Comparison of ENCODE assay signal across 8 cellular contexts in genomic region chr11:119728651-119729580, GRCh38.
DNase-seq lines count a peak whose midpoint lies in the region; ATAC-seq and TF ChIP-seq lines count a peak whose summit lies in the region.

Gene NECTIN1, minus strand, starts transcription at chr11:119729200. Its CDS starts 647 bp downstream, at chr11:119728553.

- H2AFZ ChIP-seq in neuron (ENCODE audit: low read depth, low read length) = no peak within 1 kb of the TSS

- TF ChIP-seq CTCF in foreskin fibroblast (IDR thresholded peaks at IDR 0.05; ENCODE audit: low read depth, low read length) = peak; percentile 74

- peak; percentile 87 for ATAC-seq in GM21723 (IDR thresholded peaks at IDR 0.05; ENCODE audit: unreplicated experiment)

- H3K4me1 ChIP-seq in neuron (ENCODE audit: insufficient read depth, low read length) (peaks cover 26% of the 10 kb centered on the region), stomach smooth muscle (ENCODE audit: control insufficient read depth, insufficient read depth, low read length) (peaks cover 29% of the 10 kb centered on the region)

- H3K4me3 ChIP-seq in foreskin fibroblast (ENCODE audit: low read depth in 1 of 2, low read length in 2 of 2) (peak within 1 kb of the TSS; percentile 74 to 79), neuron (ENCODE audit: low read length) (peak within 1 kb of the TSS; percentile 93), stomach smooth muscle (ENCODE audit: low read length in 2 of 2) (peak within 1 kb of the TSS; percentile 80 to 83)

- H3K27me3 ChIP-seq in neuron (ENCODE audit: insufficient read depth, low read length) = peaks cover 8% of the 10 kb centered on the region
- peaks cover 0 to 2% of the 10 kb centered on the region in 2 donors for H3K27me3 ChIP-seq in stomach smooth muscle (ENCODE audit: control insufficient read depth in 1 of 2, insufficient read depth in 2 of 2, low read length in 2 of 2)

- H3K36me3 ChIP-seq in neuron (ENCODE audit: insufficient read depth, low read length) (no peaks in the 10 kb centered on the region), stomach smooth muscle (ENCODE audit: control insufficient read depth in 2 of 2, insufficient read depth in 2 of 2, low read length in 2 of 2) (no peaks in the 10 kb centered on the region)

- H3K9me3 ChIP-seq in neuron (ENCODE audit: low read length) (no peaks in the 10 kb centered on the region), stomach smooth muscle (ENCODE audit: control insufficient read depth in 2 of 2, low read length in 2 of 2) (no peaks in the 10 kb centered on the region)

- DNase-seq in ELF-1 (ENCODE audit: low read depth, low spot score) (peak; percentile 96), KG1 (lab: John Stamatoyannopoulos, UW) (peak; percentile 89), activated gamma-delta T cell treated with Interleukin-2 at 50 U/mL for 16 hours (peak; percentile 77), foreskin fibroblast (peak; percentile 76 to 92)

- H3K9ac ChIP-seq in stomach smooth muscle (ENCODE audit: low read length in 2 of 2) = peak within 1 kb of the TSS; percentile 49 to 58

- peak within 1 kb of the TSS; percentile 62 for H3K27ac ChIP-seq in stomach smooth muscle (ENCODE audit: low read length)

- peak; percentile 72 for TF ChIP-seq POLR2A in Raji (IDR thresholded peaks at IDR 0.05; ENCODE audit: insufficient read depth, low read depth, low read length)

Comparison
In these comparisons a context has a peak if more than half of its experiments do, and no peak if none do; other contexts are left out.
1. Peak in every context shown above with its lines: DNase-seq, ATAC-seq, H3K4me3 ChIP-seq and H3K27ac ChIP-seq.